16 cellular contexts compared by ENCODE assay signal in the genomic region with DNA sequence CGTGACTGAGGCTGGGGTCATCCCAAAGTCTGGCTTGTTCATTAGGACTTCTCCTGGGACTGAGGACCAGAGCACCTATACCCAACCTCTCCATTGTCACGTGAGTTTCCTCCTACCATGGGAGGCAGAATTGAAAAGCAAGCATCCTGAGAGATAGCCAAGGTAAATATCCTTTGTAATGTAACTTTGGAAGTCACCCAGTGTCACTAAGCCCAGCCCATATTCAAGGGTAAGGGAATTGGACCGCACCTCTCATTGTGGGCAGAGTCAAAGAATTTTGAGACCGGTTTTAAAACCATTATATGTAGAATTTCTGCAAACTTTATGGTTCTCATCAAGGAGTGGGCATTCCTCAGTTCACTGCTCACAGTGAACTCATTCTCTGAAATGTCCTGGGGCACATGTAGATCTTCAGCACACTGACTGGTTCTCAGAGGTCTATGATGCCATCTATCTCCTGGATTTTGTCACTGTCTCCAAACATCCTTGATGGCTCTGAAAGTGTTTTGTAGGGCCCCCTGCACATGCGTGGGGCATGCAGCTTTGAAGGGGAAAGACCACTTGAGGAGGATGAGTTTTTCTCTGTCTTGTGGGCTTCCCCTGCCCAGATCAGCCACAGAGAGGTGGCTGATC. TPM values are rescaled to one million over a fixed set of nuclear protein-coding genes. Genes with fewer than 3 reads are reported as not detected.
A peak's percentile ranks its signal among the peaks of the same experiment; 100 is the strongest.
DNase-seq lines count a peak whose midpoint lies in the region; ATAC-seq and TF ChIP-seq lines count a peak whose summit lies in the region.
"Had no signal": no experiment of that assay in that cellular context is flagged by ENCODE, and none has a peak within 500 bp of the region (broad histone marks: within the 10 kb centered on the region; RNA-seq: fewer than 3 reads in every experiment).

No MANE protein-coding gene starts in this region.

- peak overlapping the region; percentile 79 for H3K4me2 ChIP-seq in BLaER1

- POLR2A ChIA-PET in RWPE1 (lab: Yijun Ruan, JAX; ENCODE audit: low non-redundant PET) = no interaction called here

- ATAC-seq in esophagus mucosa (peak; percentile 22), GM19328 (IDR thresholded peaks at IDR 0.05; ENCODE audit: unreplicated experiment) (no peak)
- ATAC-seq: natural killer cell had no signal

- TF ChIP-seq CTCF in GM06990 (IDR thresholded peaks at IDR 0.05; ENCODE audit: insufficient read depth, low read length, poor library complexity, severe bottlenecking) (peak; percentile 18), RWPE1 (conservative IDR thresholded peaks at IDR 0.05; ENCODE audit: low read depth) (no peak)

- CTCF ChIA-PET in RWPE1 (lab: Yijun Ruan, JAX) = interaction anchor here (0.6 to 1.1 kb wide), 2 partner anchors 10 to 243 kb away, joined by 3 to 6 read pairs; partner anchors contain the start of gene N4BP2

- H3K36me3 ChIP-seq in BLaER1 (no peaks in the 10 kb centered on the region), GM06990 (ENCODE audit: control insufficient read depth, insufficient read depth, low read length) (no peaks in the 10 kb centered on the region)
- H3K36me3 ChIP-seq: SJSA1 had no signal

- no peaks in the 10 kb centered on the region for H4K20me1 ChIP-seq in BLaER1

- no peak for DNase-seq in GM06990 (ENCODE audit: extremely low read depth, insufficient read length)
- DNase-seq in RWPE1 (ENCODE audit: low spot score) = peak; percentile 25
- no peak for DNase-seq in DMS153 (lab: John Stamatoyannopoulos, UW)
- DNase-seq in stimulated activated CD4-positive, alpha-beta T cell treated with anti-CD3 and anti-CD28 coated beads, Interleukin-2, amount 100 ng/mL, for 24 hours = no peak
- no peak for DNase-seq in retina
- DNase-seq: amygdala, dermis blood vessel endothelial cell, foreskin melanocyte, natural killer cell, NCI-H1105 treated with DMSO at 0.1 percent for 48 hours, NCI-H526 treated with DMSO at 0.1 percent for 48 hours, testis had no signal

- H3K27me3 ChIP-seq in BLaER1 (no peaks in the 10 kb centered on the region), GM06990 (replicated peaks; ENCODE audit: control insufficient read depth, insufficient read depth, low read length) (no peaks in the 10 kb centered on the region)
- H3K27me3 ChIP-seq: SJSA1, testis had no signal

- no peak overlapping the region; the same call in 1 of the 2 replicates for H3K9ac ChIP-seq in BLaER1

- H3K4me1 ChIP-seq in BLaER1 = peaks cover 70% of the 10 kb centered on the region
- H3K4me1 ChIP-seq: SJSA1, testis had no signal

- H3K4me3 ChIP-seq in BLaER1 (no peak overlapping the region), GM06990 (replicated peaks; ENCODE audit: low read depth, low read length) (no peak overlapping the region)
- H3K4me3 ChIP-seq: SJSA1, testis had no signal

- peak overlapping the region; percentile 95 for H3K27ac ChIP-seq in BLaER1
- no peak overlapping the region for H3K27ac ChIP-seq in RWPE1
- H3K27ac ChIP-seq: SJSA1, testis had no signal

- peaks cover 41% of the 10 kb centered on the region for H3K9me3 ChIP-seq in BLaER1
- H3K9me3 ChIP-seq: SJSA1, testis had no signal

RNA-seq across cellular contexts. Expression of gene CHRNA9, which starts 35.3 kb away (rescaled TPM):
- not detected for total RNA-seq in esophagus mucosa
- total RNA-seq: dermis blood vessel endothelial cell, natural killer cell, SJSA1 had no signal
